Comparison of ENCODE assay signal across 12 cellular contexts in genomic region chr4:7649411-7649740, GRCh38.
A peak's percentile ranks its signal among the peaks of the same experiment; 100 is the strongest.
DNase-seq lines count a peak whose midpoint lies in the region; ATAC-seq, FAIRE-seq and TF ChIP-seq lines count a peak whose summit lies in the region.
"Had no signal": no experiment of that assay in that cellular context is flagged by ENCODE, and none has a peak within 500 bp of the region (broad histone marks: within the 10 kb centered on the region; RNA-seq: fewer than 3 reads in every experiment).

No MANE protein-coding gene starts in this region.

- H3K27me3 ChIP-seq in CD4-positive, alpha-beta T cell (ENCODE audit: control insufficient read depth, insufficient read depth, low read length): peaks cover 5% of the 10 kb centered on the region
- H3K27me3 ChIP-seq in NT2/D1 (ENCODE audit: insufficient read depth, insufficient read length): no peaks in the 10 kb centered on the region

- POLR2A ChIA-PET in CD4-positive, alpha-beta T cell (lab: Charles Lee): no interaction called here

- H3K4me1 ChIP-seq in NT2/D1 (ENCODE audit: insufficient read depth, insufficient read length): peaks cover 42% of the 10 kb centered on the region

- H3K9me3 ChIP-seq in CD4-positive, alpha-beta T cell (ENCODE audit: control insufficient read depth, low read length): no peaks in the 10 kb centered on the region
- peaks cover 12% of the 10 kb centered on the region; the same call in 1 of the 2 replicates for H3K9me3 ChIP-seq in NT2/D1 (ENCODE audit: insufficient read depth, low read length)

- no peak for DNase-seq in CD4-positive, alpha-beta T cell
- DNase-seq in NT2/D1 (ENCODE audit: low read depth, low spot score) (no peak), posterior vena cava (ENCODE audit: low spot score) (peak; percentile 80), caudate nucleus (lab: John Stamatoyannopoulos, UW) (no peak), RCC 7860 (ENCODE audit: low spot score) (no peak), NCI-H1417 (lab: John Stamatoyannopoulos, UW) (no peak)
- no peak for DNase-seq in central memory CD8-positive, alpha-beta T cell (ENCODE audit: low spot score in 2 of 2)
- DNase-seq: midbrain, NCI-H1930, NCI-H69 had no signal

- CTCF ChIA-PET in CD4-positive, alpha-beta T cell (lab: Charles Lee): no interaction called here

- H3K27me3 Mint-ChIP-seq in CD4-positive, alpha-beta T cell: peaks cover 19% of the 10 kb centered on the region
- H3K27me3 Mint-ChIP-seq in central memory CD8-positive, alpha-beta T cell: no peaks in the 10 kb centered on the region

- H3K4me3 ChIP-seq in NT2/D1 (ENCODE audit: insufficient read length, low read depth): no peak overlapping the region
- H3K4me3 ChIP-seq: thoracic aorta had no signal

- no peak overlapping the region for H3K27ac ChIP-seq in CD4-positive, alpha-beta T cell (ENCODE audit: low read depth, low read length)
- H3K27ac ChIP-seq in caudate nucleus (ENCODE audit: low read depth, low read length): no peak overlapping the region

- FAIRE-seq in RCC 7860 (lab: Jason Lieb, UNC): no peak
- FAIRE-seq: endometrium had no signal

- no peaks in the 10 kb centered on the region for H3K9me3 Mint-ChIP-seq in CD4-positive, alpha-beta T cell
- H3K9me3 Mint-ChIP-seq in central memory CD8-positive, alpha-beta T cell: peaks cover 9% of the 10 kb centered on the region

- no peak overlapping the region for H3K4me3 Mint-ChIP-seq in CD4-positive, alpha-beta T cell
- H3K4me3 Mint-ChIP-seq in central memory CD8-positive, alpha-beta T cell: peak overlapping the region; percentile 55

- no peak for ATAC-seq in CD4-positive, alpha-beta T cell (ENCODE audit: poor library complexity)
- no peak for ATAC-seq in central memory CD8-positive, alpha-beta T cell (replicated peaks; ENCODE audit: extremely low read depth, poor library complexity, severe bottlenecking)

- no peaks in the 10 kb centered on the region for H3K36me3 Mint-ChIP-seq in CD4-positive, alpha-beta T cell (ENCODE audit: low read depth)
- H3K36me3 Mint-ChIP-seq in central memory CD8-positive, alpha-beta T cell (ENCODE audit: insufficient read depth): peaks cover 8% of the 10 kb centered on the region

- no peak for TF ChIP-seq CTCF in CD4-positive, alpha-beta T cell (IDR thresholded peaks at IDR 0.05)

- H3K36me3 ChIP-seq in NT2/D1 (ENCODE audit: insufficient read depth, insufficient read length, low read length): no peaks in the 10 kb centered on the region
- H3K36me3 ChIP-seq: thoracic aorta had no signal

- intact Hi-C loops in CD4-positive, alpha-beta T cell (cut with DNase I, micrococcal nuclease): no loop called here
- intact Hi-C loops in posterior vena cava (cut with DNase I): no loop called here

- peak overlapping the region; percentile 27 for H3K9ac ChIP-seq in NT2/D1 (ENCODE audit: insufficient read length, low read depth)

- H3K4me1 Mint-ChIP-seq in CD4-positive, alpha-beta T cell (ENCODE audit: low read depth): peaks cover 10% of the 10 kb centered on the region
- peaks cover 69% of the 10 kb centered on the region for H3K4me1 Mint-ChIP-seq in central memory CD8-positive, alpha-beta T cell

- peak overlapping the region; percentile 40 for H3K27ac Mint-ChIP-seq in CD4-positive, alpha-beta T cell
- peak overlapping the region; percentile 99 for H3K27ac Mint-ChIP-seq in central memory CD8-positive, alpha-beta T cell (ENCODE audit: low read depth)
